ENCODE assay signal across 27 cellular contexts in the genomic region with DNA sequence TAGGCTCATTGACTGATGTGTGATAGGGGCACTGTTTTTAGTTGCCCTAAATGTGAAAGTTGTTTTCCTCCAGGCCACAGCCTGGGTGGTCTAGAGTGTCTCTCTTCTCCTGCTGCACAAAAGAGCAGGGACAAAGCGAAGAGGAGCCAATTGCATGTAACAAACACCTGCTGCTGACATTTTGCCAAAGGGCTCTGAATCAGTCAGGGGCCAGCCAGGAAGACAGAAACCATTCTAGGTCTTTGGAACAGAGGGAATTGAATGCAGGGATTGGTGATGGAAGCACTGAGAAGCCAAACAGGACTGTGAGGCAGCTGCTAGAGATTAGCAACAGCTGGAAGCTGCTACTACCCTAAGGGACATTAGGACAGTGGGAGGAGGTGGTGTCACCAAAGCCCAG.
"Had no signal": no experiment of that assay in that cellular context is flagged by ENCODE, and none has a peak within 500 bp of the region (broad histone marks: within the 10 kb centered on the region; RNA-seq: fewer than 3 reads in every experiment).

No MANE protein-coding gene starts in this region.

- H3K4me2 ChIP-seq: PC-9 had no signal

- H2AFZ ChIP-seq: PC-9 had no signal

- DNase-seq: activated CD4-positive, alpha-beta memory T cell treated with anti-CD3 and anti-CD28 coated beads, Interleukin-2, amount 10 ng/mL, durations not matched to agents 7 days and 5 days; activated CD4-positive, alpha-beta T cell treated with anti-CD3 and anti-CD28 coated beads for 1 hour; activated CD4-positive, alpha-beta T cell treated with anti-CD3 and anti-CD28 coated beads for 48 hours; activated CD4-positive, CD25-positive, alpha-beta regulatory T cell; activated CD8-positive, alpha-beta memory T cell treated with anti-CD3 and anti-CD28 coated beads for 24 hours; activated CD8-positive, alpha-beta memory T cell treated with anti-CD3 and anti-CD28 coated beads, Interleukin-2, amount 10 ng/mL, durations not matched to agents 7 days and 5 days; activated CD8-positive, alpha-beta memory T cell treated with anti-CD3 and anti-CD28 coated beads, Interleukin-2, amount 50 U/mL, for 48 hours; activated effector memory CD4-positive, alpha-beta T cell treated with Interleukin-2 at 50 U/mL for 16 hours; activated naive CD4-positive, alpha-beta T cell treated with anti-CD3 and anti-CD28 coated beads, Interleukin-2, amount 10 ng/mL, durations not matched to agents 7 days and 5 days; activated naive CD8-positive, alpha-beta T cell treated with anti-CD3 and anti-CD28 coated beads, Interleukin-2, amount 50 U/mL, for 24 hours; activated T-cell treated with anti-CD3 and anti-CD28 coated beads, Interleukin-2, amount 50 U/mL, for 48 hours; anterior cingulate cortex; brain microvascular endothelial cell; central memory CD4-positive, alpha-beta T cell; NCI-H1417; NCI-H146; NCI-H187; NCI-H2081 treated with DMSO at 0.1 percent for 48 hours; NCI-H446; NCI-H510A treated with DMSO at 0.1 percent for 48 hours; NCI-H526 treated with DMSO at 0.1 percent for 48 hours; PC-9; Right ventricle myocardium superior; T1000; WERI-Rb-1 had no signal

- H3K4me3 ChIP-seq: K562, PC-9, SK-N-MC had no signal

- ATAC-seq: activated CD8-positive, alpha-beta memory T cell treated with anti-CD3 and anti-CD28 coated beads, Interleukin-2, amount 10 ng/mL, durations not matched to agents 7 days and 5 days; activated naive CD8-positive, alpha-beta T cell treated with anti-CD3 and anti-CD28 coated beads, Interleukin-2, amount 50 U/mL, for 24 hours; K562 had no signal

- H3K36me3 ChIP-seq: brain microvascular endothelial cell, WERI-Rb-1 had no signal

- H3K27ac ChIP-seq: brain microvascular endothelial cell, PC-9, SK-N-MC, WERI-Rb-1 had no signal

- H3K27me3 ChIP-seq: brain microvascular endothelial cell had no signal
